18 cellular contexts compared by ENCODE assay signal in the genomic region with DNA sequence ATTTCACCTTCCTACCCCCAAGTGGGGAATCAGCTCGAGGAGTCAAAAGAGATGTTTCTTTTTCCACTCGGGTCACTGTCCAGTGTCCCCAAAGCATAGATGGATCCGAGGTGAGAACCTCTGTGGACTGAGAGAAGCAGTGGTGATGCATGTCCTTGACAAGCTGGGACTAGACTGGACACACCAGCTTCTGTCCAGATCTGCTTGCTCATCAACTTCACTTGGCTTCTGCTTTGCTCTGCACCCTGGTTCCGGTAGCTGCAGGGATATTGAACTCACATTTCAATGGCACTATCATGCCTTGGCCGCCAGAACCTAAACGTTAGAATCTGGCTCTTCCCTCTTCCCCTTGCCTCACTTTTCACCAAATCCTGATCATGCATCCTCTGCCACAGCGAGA. TPM values are rescaled to one million over a fixed set of nuclear protein-coding genes. Genes with fewer than 3 reads are reported as not detected.
A peak's percentile ranks its signal among the peaks of the same experiment; 100 is the strongest.
DNase-seq lines count a peak whose midpoint lies in the region; ATAC-seq, FAIRE-seq and TF ChIP-seq lines count a peak whose summit lies in the region.
"Had no signal": no experiment of that assay in that cellular context is flagged by ENCODE, and none has a peak within 500 bp of the region (broad histone marks: within the 10 kb centered on the region; RNA-seq: fewer than 3 reads in every experiment).

No MANE protein-coding gene starts in this region.

- intact Hi-C loops in Right ventricle myocardium superior (cut with DNase I) (no loop called here), left cardiac atrium (cut with DNase I) (no loop called here)

- TF ChIP-seq EP300 in gastroesophageal sphincter (IDR thresholded peaks at IDR 0.05): no peak
- TF ChIP-seq EP300 in tibial nerve (IDR thresholded peaks at IDR 0.05): no peak

- TF ChIP-seq CTCF in gastroesophageal sphincter (IDR thresholded peaks at IDR 0.05) (no peak), tibial nerve (IDR thresholded peaks at IDR 0.05) (no peak)

- H3K27me3 ChIP-seq in gastroesophageal sphincter (no peaks in the 10 kb centered on the region), tibial nerve (no peaks in the 10 kb centered on the region)

- H3K9me3 ChIP-seq in gastroesophageal sphincter (peaks cover 0 to 34% (median 0%) of the 10 kb centered on the region in 3 donors), tibial nerve (peaks cover 0 to 37% (median 0%) of the 10 kb centered on the region in 4 donors)

- ATAC-seq in Right ventricle myocardium superior (ENCODE audit: poor library complexity) (peak; percentile 20), left cardiac atrium (no peak), gastroesophageal sphincter (peak; percentile 35)
- ATAC-seq: GM23338 had no signal

- H3K4me1 ChIP-seq in gastroesophageal sphincter (no peaks in the 10 kb centered on the region), tibial nerve (no peaks in the 10 kb centered on the region)

- no peak for FAIRE-seq in frontal cortex (lab: Jason Lieb, UNC)

- TF ChIP-seq POLR2A in gastroesophageal sphincter (IDR thresholded peaks at IDR 0.05): no peak
- no peak for TF ChIP-seq POLR2A in tibial nerve (IDR thresholded peaks at IDR 0.05)

- WGBS in gastroesophageal sphincter (ENCODE audit: low coverage in 1 of 2), 2 donors: 85 to 90% methylated on average over 4 to 6 of the region's 7 CpGs
- WGBS in tibial nerve, 2 donors: 80 to 82% methylated on average over 7 of the region's 7 CpGs

- H3K4me3 ChIP-seq in gastroesophageal sphincter: no peak overlapping the region
- H3K4me3 ChIP-seq in tibial nerve: no peak overlapping the region
- H3K4me3 ChIP-seq: GM23338 had no signal

- DNase-seq in Right ventricle myocardium superior (no peak), left cardiac atrium (no peak), GM03348 (ENCODE audit: low spot score) (peak; percentile 2), pons (ENCODE audit: low spot score) (peak; percentile 25), tibial nerve (ENCODE audit: low spot score in 2 of 2) (no peak), frontal cortex (ENCODE audit: low spot score in 2 of 2) (no peak), cerebellar cortex (ENCODE audit: low spot score) (no peak)
- DNase-seq: 8988T; C1 segment of cervical spinal cord; Calu3; CD4-positive, alpha-beta T cell; DMS79; H9; IMR-90 had no signal

- H3K27ac ChIP-seq in gastroesophageal sphincter (no peak overlapping the region), tibial nerve (no peak overlapping the region)

- H3K36me3 ChIP-seq in gastroesophageal sphincter (no peaks in the 10 kb centered on the region), tibial nerve (no peaks in the 10 kb centered on the region)

RNA-seq across cellular contexts. Expression of a gene that starts 50.3 kb away (rescaled TPM):
- total RNA-seq in Right ventricle myocardium superior (117 TPM), left cardiac atrium (100 to 1,000 TPM; 213 to 248 TPM), gastroesophageal sphincter (10 to 100 TPM; 44.7 to 81.2 (median 56.9) TPM), tibial nerve (100 to 1,000 TPM in 1 of 4 donors, 10 to 100 TPM in 3; 35.0 to 119 (median 86.4) TPM), frontal cortex (13.9 TPM)
- total RNA-seq: B cell; Calu3; CD4-positive, alpha-beta T cell; G401 had no signal

Comparison
In these comparisons a context has a peak if more than half of its experiments do, and no peak if none do; other contexts are left out.
1. ATAC-seq: peak in Right ventricle myocardium superior (single experiment) and gastroesophageal sphincter (single experiment); none in left cardiac atrium (0 of 2).
2. DNase-seq: peak in GM03348 (single experiment) and pons (single experiment); none in Right ventricle myocardium superior (single experiment), left cardiac atrium (single experiment), tibial nerve (0 of 2), frontal cortex (0 of 2) and cerebellar cortex (single experiment).